In the genomic region with DNA sequence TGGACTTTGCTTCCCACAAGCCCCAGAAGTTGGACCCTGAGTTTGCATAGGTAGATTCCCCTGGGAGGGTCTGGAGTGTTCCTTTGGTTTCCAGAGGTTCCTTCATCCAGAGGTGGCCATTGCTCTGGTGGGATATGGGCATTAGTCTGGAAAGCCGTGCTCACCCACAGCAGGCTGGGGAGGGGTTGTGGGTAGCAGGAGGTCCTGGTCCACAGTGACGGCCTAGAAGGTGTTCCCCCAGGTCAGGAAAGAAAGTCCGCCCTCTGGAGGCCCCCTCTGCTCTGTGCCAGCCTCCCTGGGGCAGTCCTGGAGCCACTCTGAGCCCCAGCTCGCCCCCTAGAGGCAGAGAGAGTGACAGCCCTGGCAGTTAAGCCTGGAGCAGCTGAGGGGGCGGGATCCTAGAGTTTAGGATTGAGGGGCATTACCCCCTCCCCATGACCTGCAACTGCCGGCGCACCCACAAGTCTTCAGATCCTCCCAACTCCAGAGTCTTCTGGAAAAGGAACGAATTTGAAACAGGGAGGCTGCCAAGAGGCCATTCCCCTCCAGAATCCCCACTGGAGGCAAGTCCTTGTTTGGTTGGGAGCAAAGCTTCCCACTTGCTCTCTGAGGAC, we compare ENCODE assay signal across 1 cellular context.
TF ChIP-seq lines count a peak whose summit lies in the region.

No MANE protein-coding gene starts in this region.

TF ChIP-seq in HepG2, 621 proteins besides CTCF, POLR2A, EP300 and RAD21 (continued from another document and continues in another):
- TF ChIP-seq PRDM4 (CRISPR knock-in tag; IDR thresholded peaks at IDR 0.05; ENCODE audit: borderline replicate concordance) (no peak), ZNF777 (CRISPR knock-in tag; IDR thresholded peaks at IDR 0.05) (no peak), MAF1 (CRISPR knock-in tag; IDR thresholded peaks at IDR 0.05; ENCODE audit: borderline replicate concordance) (no peak), PHB2 (IDR thresholded peaks at IDR 0.05; ENCODE audit: partially characterized antibody) (no peak), ZNF691 (CRISPR knock-in tag; IDR thresholded peaks at IDR 0.05; ENCODE audit: borderline replicate concordance, low read depth) (peak; percentile 73; the same call in 1 of the 2 replicates), RNF2 (conservative IDR thresholded peaks at IDR 0.05; ENCODE audit: low read depth) (no peak), TSC22D2 (CRISPR knock-in tag; IDR thresholded peaks at IDR 0.05; ENCODE audit: borderline replicate concordance) (no peak), GPN1 (CRISPR knock-in tag; IDR thresholded peaks at IDR 0.05; ENCODE audit: borderline replicate concordance) (no peak), HOXA7 (CRISPR knock-in tag; IDR thresholded peaks at IDR 0.05) (no peak), ZSCAN21 (CRISPR knock-in tag; IDR thresholded peaks at IDR 0.05; ENCODE audit: borderline replicate concordance) (no peak), ZNF292 (CRISPR knock-in tag; IDR thresholded peaks at IDR 0.05; ENCODE audit: borderline replicate concordance, low read depth) (no peak), THYN1 (CRISPR knock-in tag; IDR thresholded peaks at IDR 0.05; ENCODE audit: borderline replicate concordance, low read depth) (no peak), TBX2 (CRISPR knock-in tag; IDR thresholded peaks at IDR 0.05; ENCODE audit: borderline replicate concordance) (peak; percentile 79), NRL (CRISPR knock-in tag; IDR thresholded peaks at IDR 0.05; ENCODE audit: borderline replicate concordance) (no peak; the same call in 1 of the 2 replicates), SP4 (CRISPR knock-in tag; IDR thresholded peaks at IDR 0.05) (peak; percentile 30; the same call in 1 of the 2 replicates), THAP11 (CRISPR knock-in tag; IDR thresholded peaks at IDR 0.05) (0 out of 2 replicates have a peak, but pooled peaks have one; percentile 44), SMAD3 (CRISPR knock-in tag; IDR thresholded peaks at IDR 0.05) (peak; percentile 41; the same call in 1 of the 2 replicates), MEF2D (CRISPR knock-in tag; IDR thresholded peaks at IDR 0.05) (peak; percentile 62), ZBTB21 (CRISPR knock-in tag; IDR thresholded peaks at IDR 0.05) (no peak), HNRNPUL1 (IDR thresholded peaks at IDR 0.05; ENCODE audit: low read depth, low read length) (no peak), ZNF225 (CRISPR knock-in tag; IDR thresholded peaks at IDR 0.05) (0 out of 2 replicates have a peak, but pooled peaks have one; percentile 80), ZNF605 (CRISPR knock-in tag; IDR thresholded peaks at IDR 0.05) (peak; percentile 68; the same call in 1 of the 2 replicates), ZSCAN31 (CRISPR knock-in tag; IDR thresholded peaks at IDR 0.05; ENCODE audit: low read depth) (0 out of 2 replicates have a peak, but pooled peaks have one; percentile 63), ZNF83 (CRISPR knock-in tag; IDR thresholded peaks at IDR 0.05; ENCODE audit: borderline replicate concordance) (peak; percentile 59; the same call in 1 of the 2 replicates), YY1 (IDR thresholded peaks at IDR 0.05; ENCODE audit: insufficient read depth, insufficient replicate concordance, low read depth, low read length) (peak; percentile 49), ZNF839 (CRISPR knock-in tag; IDR thresholded peaks at IDR 0.05; ENCODE audit: borderline replicate concordance) (peak; percentile 44; the same call in 1 of the 2 replicates), THRA (CRISPR knock-in tag; IDR thresholded peaks at IDR 0.05; ENCODE audit: borderline replicate concordance) (peak; percentile 25; the same call in 1 of the 2 replicates), ZHX1 (CRISPR knock-in tag; IDR thresholded peaks at IDR 0.05; ENCODE audit: low read depth) (no peak), ZNF430 (CRISPR knock-in tag; IDR thresholded peaks at IDR 0.05) (peak; percentile 66; the same call in 1 of the 2 replicates), GABPB1 (CRISPR knock-in tag; IDR thresholded peaks at IDR 0.05) (peak; percentile 50; the same call in 1 of the 2 replicates), FOSL2 (CRISPR knock-in tag; IDR thresholded peaks at IDR 0.05) (peak; percentile 33; the same call in 1 of the 2 replicates), NCOR1 (IDR thresholded peaks at IDR 0.05; ENCODE audit: borderline replicate concordance, low read length) (peak; percentile 56; the same call in 1 of the 2 replicates), ASH2L (IDR thresholded peaks at IDR 0.05; ENCODE audit: insufficient read length, low read depth, low read length) (peak; percentile 25), SETDB1 (CRISPR knock-in tag; IDR thresholded peaks at IDR 0.05; ENCODE audit: borderline replicate concordance) (no peak), ZNF331 (CRISPR knock-in tag; IDR thresholded peaks at IDR 0.05) (peak; percentile 44; the same call in 1 of the 2 replicates), DMAP1 (CRISPR knock-in tag; IDR thresholded peaks at IDR 0.05) (no peak), YEATS2 (CRISPR knock-in tag; IDR thresholded peaks at IDR 0.05; ENCODE audit: borderline replicate concordance) (peak; percentile 36; the same call in 1 of the 2 replicates), ZNF33B (CRISPR knock-in tag; IDR thresholded peaks at IDR 0.05) (no peak), ZBTB4 (CRISPR knock-in tag; IDR thresholded peaks at IDR 0.05; ENCODE audit: borderline replicate concordance) (peak; percentile 62; the same call in 1 of the 2 replicates), ZNF709 (CRISPR knock-in tag; IDR thresholded peaks at IDR 0.05) (no peak), ZNF766 (CRISPR knock-in tag; IDR thresholded peaks at IDR 0.05; ENCODE audit: borderline replicate concordance) (no peak), CENPT (CRISPR knock-in tag; IDR thresholded peaks at IDR 0.05; ENCODE audit: low read depth) (no peak), ZFP91 (CRISPR knock-in tag; IDR thresholded peaks at IDR 0.05; ENCODE audit: borderline replicate concordance) (peak; percentile 68; the same call in 1 of the 2 replicates)
- TF ChIP-seq, protein P1, sequence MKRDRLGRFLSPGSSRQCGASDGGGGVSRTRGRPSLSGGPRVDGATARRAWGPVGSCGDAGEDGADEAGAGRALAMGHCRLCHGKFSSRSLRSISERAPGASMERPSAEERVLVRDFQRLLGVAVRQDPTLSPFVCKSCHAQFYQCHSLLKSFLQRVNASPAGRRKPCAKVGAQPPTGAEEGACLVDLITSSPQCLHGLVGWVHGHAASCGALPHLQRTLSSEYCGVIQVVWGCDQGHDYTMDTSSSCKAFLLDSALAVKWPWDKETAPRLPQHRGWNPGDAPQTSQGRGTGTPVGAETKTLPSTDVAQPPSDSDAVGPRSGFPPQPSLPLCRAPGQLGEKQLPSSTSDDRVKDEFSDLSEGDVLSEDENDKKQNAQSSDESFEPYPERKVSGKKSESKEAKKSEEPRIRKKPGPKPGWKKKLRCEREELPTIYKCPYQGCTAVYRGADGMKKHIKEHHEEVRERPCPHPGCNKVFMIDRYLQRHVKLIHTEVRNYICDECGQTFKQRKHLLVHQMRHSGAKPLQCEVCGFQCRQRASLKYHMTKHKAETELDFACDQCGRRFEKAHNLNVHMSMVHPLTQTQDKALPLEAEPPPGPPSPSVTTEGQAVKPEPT (CRISPR knock-in tag; IDR thresholded peaks at IDR 0.05; ENCODE audit: low read depth): no peak
- TF ChIP-seq, protein P2, sequence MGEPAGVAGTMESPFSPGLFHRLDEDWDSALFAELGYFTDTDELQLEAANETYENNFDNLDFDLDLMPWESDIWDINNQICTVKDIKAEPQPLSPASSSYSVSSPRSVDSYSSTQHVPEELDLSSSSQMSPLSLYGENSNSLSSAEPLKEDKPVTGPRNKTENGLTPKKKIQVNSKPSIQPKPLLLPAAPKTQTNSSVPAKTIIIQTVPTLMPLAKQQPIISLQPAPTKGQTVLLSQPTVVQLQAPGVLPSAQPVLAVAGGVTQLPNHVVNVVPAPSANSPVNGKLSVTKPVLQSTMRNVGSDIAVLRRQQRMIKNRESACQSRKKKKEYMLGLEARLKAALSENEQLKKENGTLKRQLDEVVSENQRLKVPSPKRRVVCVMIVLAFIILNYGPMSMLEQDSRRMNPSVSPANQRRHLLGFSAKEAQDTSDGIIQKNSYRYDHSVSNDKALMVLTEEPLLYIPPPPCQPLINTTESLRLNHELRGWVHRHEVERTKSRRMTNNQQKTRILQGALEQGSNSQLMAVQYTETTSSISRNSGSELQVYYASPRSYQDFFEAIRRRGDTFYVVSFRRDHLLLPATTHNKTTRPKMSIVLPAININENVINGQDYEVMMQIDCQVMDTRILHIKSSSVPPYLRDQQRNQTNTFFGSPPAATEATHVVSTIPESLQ (CRISPR knock-in tag; conservative IDR thresholded peaks at IDR 0.05): no peak
